ENCODE assay signal across 11 cellular contexts in genomic region chr1:72435025-72435424, GRCh38.
DNase-seq lines count a peak whose midpoint lies in the region; ATAC-seq and TF ChIP-seq lines count a peak whose summit lies in the region.
"Had no signal": no experiment of that assay in that cellular context is flagged by ENCODE, and none has a peak within 500 bp of the region (broad histone marks: within the 10 kb centered on the region; RNA-seq: fewer than 3 reads in every experiment).

No MANE protein-coding gene starts in this region.

- H3K9me3 ChIP-seq in RWPE2 (ENCODE audit: severe bottlenecking) (no peaks in the 10 kb centered on the region), osteoblast (ENCODE audit: low read depth, low read length) (no peaks in the 10 kb centered on the region)
- H3K9me3 ChIP-seq: body of pancreas had no signal

- DNase-seq in RWPE2 (ENCODE audit: low spot score) = no peak
- no peak for DNase-seq in osteoblast (ENCODE audit: insufficient read length, low spot score, missing footprints)
- DNase-seq in COR-L47 (lab: John Stamatoyannopoulos, UW) = no peak
- DNase-seq in islet precursor cell = no peak
- no peak for DNase-seq in iPS-NIHi7 (ENCODE audit: extremely low spot score)
- DNase-seq in HUDEP-2 (lab: John Stamatoyannopoulos, UW; ENCODE audit: unreplicated experiment in 76 of 76) = no peak
- DNase-seq: body of pancreas, NCI-H2227 treated with DMSO at 0.1 percent for 48 hours, right lobe of liver had no signal

- H3K27ac ChIP-seq in RWPE2 (ENCODE audit: poor library complexity, severe bottlenecking) = no peak overlapping the region
- H3K27ac ChIP-seq in osteoblast (ENCODE audit: low read depth, low read length) = no peak overlapping the region
- H3K27ac ChIP-seq: body of pancreas, right lobe of liver had no signal

- no peak overlapping the region for H3K4me3 ChIP-seq in RWPE2 (ENCODE audit: severe bottlenecking)
- no peak overlapping the region for H3K4me3 ChIP-seq in osteoblast (ENCODE audit: insufficient read depth, low read length)
- H3K4me3 ChIP-seq: body of pancreas, right lobe of liver had no signal

- ATAC-seq in GM19035 (IDR thresholded peaks at IDR 0.05; ENCODE audit: unreplicated experiment) (peak; percentile 45), HG02981 (IDR thresholded peaks at IDR 0.05; ENCODE audit: unreplicated experiment) (peak; percentile 72), RWPE2 (ENCODE audit: low read depth) (0 out of 3 replicates have a peak, but pooled peaks have one; percentile 21)
- ATAC-seq: body of pancreas, right lobe of liver had no signal

- TF ChIP-seq CTCF in RWPE2 (IDR thresholded peaks at IDR 0.05; ENCODE audit: poor library complexity, severe bottlenecking) (no peak), osteoblast (IDR thresholded peaks at IDR 0.05; ENCODE audit: extremely low read depth, low read depth, low read length) (no peak)

- no peaks in the 10 kb centered on the region for H4K20me1 ChIP-seq in osteoblast (ENCODE audit: insufficient read depth, low read length)

- peak overlapping the region; percentile 7 for H2AFZ ChIP-seq in osteoblast (ENCODE audit: low read length)

- peaks cover 9% of the 10 kb centered on the region for H3K4me1 ChIP-seq in RWPE2 (ENCODE audit: insufficient read depth, poor library complexity, severe bottlenecking)
- peaks cover 23% of the 10 kb centered on the region for H3K4me1 ChIP-seq in osteoblast (ENCODE audit: insufficient read depth, low read length)
- H3K4me1 ChIP-seq: body of pancreas, right lobe of liver had no signal

- H3K36me3 ChIP-seq in RWPE2 (ENCODE audit: low read depth) (no peaks in the 10 kb centered on the region), osteoblast (ENCODE audit: insufficient read depth, low read length) (no peaks in the 10 kb centered on the region)
- H3K36me3 ChIP-seq: right lobe of liver had no signal

- no peak overlapping the region for H3K4me2 ChIP-seq in osteoblast (ENCODE audit: insufficient read depth, low read length)

- H3K27me3 ChIP-seq in RWPE2 (ENCODE audit: insufficient read depth, poor library complexity, severe bottlenecking) (no peaks in the 10 kb centered on the region), osteoblast (ENCODE audit: insufficient read depth, low read length) (no peaks in the 10 kb centered on the region)
- H3K27me3 ChIP-seq: body of pancreas, right lobe of liver had no signal

- H3K79me2 ChIP-seq in osteoblast (ENCODE audit: insufficient read depth, low read length) = no peaks in the 10 kb centered on the region

Comparison
In these comparisons a context has a peak if more than half of its experiments do, and no peak if none do; other contexts are left out.
1. ATAC-seq: peak in every context shown above with its lines; median percentile 72 in HG02981; 45 in GM19035; 21 in RWPE2.